In the genomic region with DNA sequence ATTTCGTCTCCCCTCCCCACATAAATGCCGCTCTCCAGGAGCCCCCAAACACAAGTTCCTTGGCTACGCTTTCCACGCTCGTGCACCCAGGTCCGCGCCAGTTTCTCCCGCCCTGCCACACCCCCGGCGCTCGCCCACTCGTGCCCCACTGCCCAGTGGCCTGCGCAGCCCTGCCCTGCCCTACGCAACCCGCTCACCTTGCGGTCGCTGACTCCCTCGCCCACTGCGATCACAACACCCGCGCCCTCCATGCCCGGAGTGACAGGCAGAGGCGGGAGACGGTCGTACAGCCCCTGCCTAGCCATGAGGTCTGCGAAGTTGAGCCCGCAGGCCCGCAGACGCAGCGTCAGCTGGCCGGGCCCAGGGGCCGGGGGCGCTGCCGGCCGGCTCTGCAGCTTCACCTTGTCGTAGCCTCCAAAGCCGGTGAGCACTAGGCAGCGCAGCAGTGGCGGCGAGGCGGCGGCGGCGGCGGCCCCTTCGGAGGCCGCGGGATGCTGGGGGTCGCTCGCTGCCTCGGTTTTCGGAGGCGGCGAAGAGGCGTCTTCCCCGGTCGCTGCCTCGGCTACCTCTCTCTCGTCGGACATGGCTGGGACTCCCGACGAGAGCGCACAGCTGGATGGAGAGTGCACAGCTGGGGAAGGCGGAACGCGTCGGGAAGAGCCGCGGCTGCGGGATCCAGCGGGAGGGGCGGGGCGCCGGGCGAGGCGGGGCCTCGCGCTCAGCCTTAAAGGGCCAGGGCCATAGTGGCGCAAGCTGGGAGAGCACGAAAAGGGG, we compare ENCODE assay signal across 8 cellular contexts. TPM values are rescaled to one million over a fixed set of nuclear protein-coding genes. Genes with fewer than 3 reads are reported as not detected.
DNase-seq lines count a peak whose midpoint lies in the region; ATAC-seq and TF ChIP-seq lines count a peak whose summit lies in the region.

Gene VAT1, minus strand, starts transcription at position 647 of the 774 bp plus-strand sequence. Its CDS starts 63 bp downstream, at position 584.

- H3K9ac ChIP-seq in skeletal muscle tissue (ENCODE audit: low read depth in 1 of 3, low read length in 3 of 3) = peak within 1 kb of the TSS; percentile 78 to 88 (median 82)

- CTCF ChIA-PET in WTC11 (lab: Charles Lee) = interaction anchor here (0.5 to 1.8 kb wide), 11 partner anchors 12 to 496 kb away, joined by 3 to 14 read pairs (median 5); partner anchors contain the start of genes IFI35, RPL27 and TMEM106A

- H3K4me1 ChIP-seq in skeletal muscle tissue (ENCODE audit: control insufficient read depth in 3 of 3, insufficient read depth in 3 of 3, low read length in 3 of 3) = peaks cover 21 to 38% (median 26%) of the 10 kb centered on the region in 3 donors

- H3K9me3 Mint-ChIP-seq in WTC11 = no peaks in the 10 kb centered on the region
- no peaks in the 10 kb centered on the region for H3K9me3 Mint-ChIP-seq in immature natural killer cell

- H3K36me3 Mint-ChIP-seq in WTC11 (peaks cover 10% of the 10 kb centered on the region), immature natural killer cell (no peaks in the 10 kb centered on the region)

- peak within 1 kb of the TSS; percentile 94 for H3K4me3 Mint-ChIP-seq in WTC11
- peak within 1 kb of the TSS; percentile 85 to 95 (median 89) for H3K4me3 Mint-ChIP-seq in immature natural killer cell

- H3K4me1 Mint-ChIP-seq in WTC11 = peaks cover 29% of the 10 kb centered on the region
- peaks cover 23 to 37% of the 10 kb centered on the region in 2 donors for H3K4me1 Mint-ChIP-seq in immature natural killer cell

- H3K4me3 ChIP-seq in skeletal muscle tissue (ENCODE audit: low read length in 3 of 3) = peak within 1 kb of the TSS; percentile 78 to 94 (median 94)

- H3K27ac ChIP-seq in caudate nucleus (ENCODE audit: low read depth, low read length) = peak within 1 kb of the TSS; percentile 93
- H3K27ac ChIP-seq in skeletal muscle tissue (ENCODE audit: low read depth, low read length) = peak within 1 kb of the TSS; percentile 79

- peak within 1 kb of the TSS; percentile 91 for H3K27ac Mint-ChIP-seq in WTC11
- peak within 1 kb of the TSS in 4 of 6 donors; percentile 8 to 85 (median 63) for H3K27ac Mint-ChIP-seq in immature natural killer cell

- POLR2A ChIA-PET in WTC11 (lab: Charles Lee) = interaction anchor here (0.6 to 2.3 kb wide), 11 partner anchors 10 to 294 kb away, joined by 3 to 27 read pairs (median 4); partner anchors contain the start of genes IFI35, NBR1 and RPL27

- H3K27me3 Mint-ChIP-seq in WTC11 (ENCODE audit: low read depth) (no peaks in the 10 kb centered on the region), immature natural killer cell (ENCODE audit: low read depth in 3 of 3) (peaks cover 5 to 10% (median 6%) of the 10 kb centered on the region in 3 donors)

- DNase-seq in AG08396 (ENCODE audit: low spot score) (peak; percentile 91), NCI-H2227 (lab: John Stamatoyannopoulos, UW; ENCODE audit: unreplicated experiment) (peak; percentile 88), WTC11 (ENCODE audit: low spot score) (peak; percentile 86), caudate nucleus (lab: John Stamatoyannopoulos, UW) (peak in 56 of 61 donors; percentile 15 to 85 (median 62)), immature natural killer cell (peak; percentile 53 to 56 (median 55))

- peaks cover 8 to 11% (median 10%) of the 10 kb centered on the region in 3 donors for H3K36me3 ChIP-seq in skeletal muscle tissue (ENCODE audit: control insufficient read depth in 3 of 3, insufficient read depth in 3 of 3, low read length in 3 of 3)

- no peaks in the 10 kb centered on the region for H3K9me3 ChIP-seq in skeletal muscle tissue (ENCODE audit: control insufficient read depth in 3 of 3, low read length in 3 of 3)

- H3K27me3 ChIP-seq in skeletal muscle tissue (ENCODE audit: control insufficient read depth in 3 of 3, insufficient read depth in 3 of 3, low read length in 3 of 3) = no peaks in the 10 kb centered on the region

- ATAC-seq in GM21390 (IDR thresholded peaks at IDR 0.05; ENCODE audit: unreplicated experiment) = peak; percentile 59
- peak; percentile 43 for ATAC-seq in WTC11
- no peak for ATAC-seq in GM21528 (IDR thresholded peaks at IDR 0.05; ENCODE audit: low FRiP score, unreplicated experiment)

- no peak for TF ChIP-seq CTCF in WTC11 (IDR thresholded peaks at IDR 0.05)

TF ChIP-seq in WTC11, 78 proteins besides CTCF, POLR2A, EP300 and RAD21 (continues in another document):
- TF ChIP-seq CBFB (CRISPR knock-in tag; IDR thresholded peaks at IDR 0.05; ENCODE audit: low read depth) (no peak), JUN (CRISPR knock-in tag; IDR thresholded peaks at IDR 0.05) (0 out of 2 replicates have a peak, but pooled peaks have one; percentile 36), STAT6 (CRISPR knock-in tag; conservative IDR thresholded peaks at IDR 0.05; ENCODE audit: low read depth) (no peak), GABPB1 (CRISPR knock-in tag; IDR thresholded peaks at IDR 0.05) (peak; percentile 46; the same call in 1 of the 2 replicates), ATF6 (CRISPR knock-in tag; IDR thresholded peaks at IDR 0.05) (no peak), ZNF671 (CRISPR knock-in tag; IDR thresholded peaks at IDR 0.05) (no peak)
- TF ChIP-seq, protein P1, sequence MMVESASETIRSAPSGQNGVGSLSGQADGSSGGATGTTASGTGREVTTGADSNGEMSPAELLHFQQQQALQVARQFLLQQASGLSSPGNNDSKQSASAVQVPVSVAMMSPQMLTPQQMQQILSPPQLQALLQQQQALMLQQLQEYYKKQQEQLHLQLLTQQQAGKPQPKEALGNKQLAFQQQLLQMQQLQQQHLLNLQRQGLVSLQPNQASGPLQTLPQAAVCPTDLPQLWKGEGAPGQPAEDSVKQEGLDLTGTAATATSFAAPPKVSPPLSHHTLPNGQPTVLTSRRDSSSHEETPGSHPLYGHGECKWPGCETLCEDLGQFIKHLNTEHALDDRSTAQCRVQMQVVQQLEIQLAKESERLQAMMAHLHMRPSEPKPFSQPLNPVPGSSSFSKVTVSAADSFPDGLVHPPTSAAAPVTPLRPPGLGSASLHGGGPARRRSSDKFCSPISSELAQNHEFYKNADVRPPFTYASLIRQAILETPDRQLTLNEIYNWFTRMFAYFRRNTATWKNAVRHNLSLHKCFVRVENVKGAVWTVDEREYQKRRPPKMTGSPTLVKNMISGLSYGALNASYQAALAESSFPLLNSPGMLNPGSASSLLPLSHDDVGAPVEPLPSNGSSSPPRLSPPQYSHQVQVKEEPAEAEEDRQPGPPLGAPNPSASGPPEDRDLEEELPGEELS (CRISPR knock-in tag; IDR thresholded peaks at IDR 0.05) = peak; percentile 19

RNA-seq across cellular contexts. Expression of gene VAT1, which starts in this region (rescaled TPM):
- total RNA-seq in WTC11 (2021) = 291 to 298 TPM (median 296 TPM) in 3 replicates
- polyA plus RNA-seq in immature natural killer cell = 10 to 100 TPM; 33.7 to 56.3 (median 34.5) TPM
- 40.2 TPM for total RNA-seq in skeletal muscle tissue
